Comparison of ENCODE assay signal across 20 cellular contexts in genomic region chr7:12494354-12495024, GRCh38.
DNase-seq lines count a peak whose midpoint lies in the region; ATAC-seq, FAIRE-seq and TF ChIP-seq lines count a peak whose summit lies in the region.
"Had no signal": no experiment of that assay in that cellular context is flagged by ENCODE, and none has a peak within 500 bp of the region (broad histone marks: within the 10 kb centered on the region; RNA-seq: fewer than 3 reads in every experiment).

No MANE protein-coding gene starts in this region.

- DNase-seq in DMS 273 (lab: John Stamatoyannopoulos, UW; ENCODE audit: unreplicated experiment) (peak; percentile 11), DMS 273 treated with DMSO at 0.1 percent for 48 hours (lab: John Stamatoyannopoulos, UW) (no peak), NAMALWA (ENCODE audit: low spot score) (peak; percentile 15), GM12878 (ENCODE audit: low read depth, low spot score) (no peak), mesendoderm (peak; percentile 36), NCI-H2107 treated with DMSO at 0.1 percent for 48 hours (lab: John Stamatoyannopoulos, UW; ENCODE audit: unreplicated experiment) (no peak), Peyer's patch (no peak)
- no peak for DNase-seq in activated T-cell treated with anti-CD3 and anti-CD28 coated beads, Interleukin-2, amount 50 U/mL, for 4 hours
- DNase-seq: C1 segment of cervical spinal cord; NCI-H1694; right cardiac atrium; SK-N-SH; stimulated activated CD4-positive, alpha-beta T cell treated with anti-CD3 and anti-CD28 coated beads, Interleukin-15, amount 100 ng/mL, for 24 hours; tibial artery had no signal

- H3K27me3 Mint-ChIP-seq in activated T-cell treated with anti-CD3 and anti-CD28 coated beads, Interleukin-2, amount 50 U/mL, for 4 hours (ENCODE audit: low read depth): peaks cover 13% of the 10 kb centered on the region

- H3K4ac ChIP-seq in mesendoderm (ENCODE audit: low read depth, low read length): no peak overlapping the region

- H3K79me2 ChIP-seq in GM12878 (ENCODE audit: control insufficient read depth, insufficient read depth, low read length) (no peaks in the 10 kb centered on the region), mesendoderm (ENCODE audit: control insufficient read depth, insufficient read depth, low read length) (no peaks in the 10 kb centered on the region)

- SMC1A ChIA-PET in GM12878 (lab: Charles Lee; ENCODE audit: uncharacterized antibody, unreplicated experiment): interaction anchor here (0.9 to 2.4 kb wide), 4 partner anchors 30 to 58 kb away, joined by 3 to 17 read pairs (median 3); no protein-coding TSS in a partner anchor

- no peak overlapping the region for H3K4me3 ChIP-seq in GM12878
- H3K4me3 ChIP-seq in mesendoderm (ENCODE audit: low read length): no peak overlapping the region
- H3K4me3 ChIP-seq in Peyer's patch: no peak overlapping the region
- H3K4me3 ChIP-seq: esophagus muscularis mucosa, tibial artery had no signal

- WGBS in GM12878 (ENCODE audit: insufficient coverage, insufficient replicate concordance, low lambda C conversion rate, missing lambda C conversion rate): 58% methylated on average over 4 of the region's 4 CpGs
- WGBS in mesendoderm (ENCODE audit: extremely low coverage, insufficient coverage, low lambda C conversion rate): no CpG with 5 or more reads among the region's 4 CpGs

- H3K9me3 ChIP-seq in GM12878 (replicated peaks; ENCODE audit: control insufficient read depth, insufficient read depth, low read length) (no peaks in the 10 kb centered on the region), Peyer's patch (no peaks in the 10 kb centered on the region)
- H3K9me3 ChIP-seq: esophagus muscularis mucosa, SK-N-SH, tibial artery had no signal

- no peaks in the 10 kb centered on the region for H3K27me3 ChIP-seq in GM12878 (replicated peaks in 1 of 2; ENCODE audit: control insufficient read depth in 2 of 2, insufficient read depth in 2 of 2, low read length in 1 of 2)
- H3K27me3 ChIP-seq in mesendoderm (ENCODE audit: insufficient read depth, low read length, poor library complexity): no peaks in the 10 kb centered on the region
- H3K27me3 ChIP-seq in Peyer's patch: no peaks in the 10 kb centered on the region
- H3K27me3 ChIP-seq: esophagus muscularis mucosa, tibial artery had no signal

- no peaks in the 10 kb centered on the region for H4K20me1 ChIP-seq in GM12878 (ENCODE audit: control insufficient read depth, insufficient read depth)

- no peak overlapping the region for H4K8ac ChIP-seq in mesendoderm (ENCODE audit: low read depth, low read length)

- no peaks in the 10 kb centered on the region for H3K36me3 Mint-ChIP-seq in activated T-cell treated with anti-CD3 and anti-CD28 coated beads, Interleukin-2, amount 50 U/mL, for 4 hours (ENCODE audit: insufficient read depth)
- H3K36me3 Mint-ChIP-seq: stimulated activated effector memory CD8-positive, alpha-beta T cell treated with anti-CD3 and anti-CD28 coated beads, Interleukin-12 subunit alpha, Interleukin-12 subunit beta, amount 100 ng/mL, for 72 hours had no signal

- intact Hi-C loops in GM12878 (cut with micrococcal nuclease; ENCODE audit: unreplicated experiment): loop anchor here (5.0 to 10.0 kb wide), 3 partner anchors 60 to 1067 kb away; no protein-coding TSS in a partner anchor

- in situ Hi-C loops in GM12878 (cut with MboI): loop anchor here (5.0 to 25.0 kb wide), 2 partner anchors 37 to 432 kb away; no protein-coding TSS in a partner anchor

- no peak overlapping the region for H3K9ac ChIP-seq in GM12878 (ENCODE audit: control insufficient read depth, insufficient read depth, low read length)
- no peak overlapping the region for H3K9ac ChIP-seq in mesendoderm (ENCODE audit: low read length)
- H3K9ac ChIP-seq: SK-N-SH had no signal

- H3K23ac ChIP-seq in mesendoderm (ENCODE audit: low read length): no peak overlapping the region

- TF ChIP-seq POLR2A in GM12878 (IDR thresholded peaks at IDR 0.05; ENCODE audit: low read depth, low read length) (no peak), Peyer's patch (IDR thresholded peaks at IDR 0.05) (no peak)

- H3K4me2 ChIP-seq in GM12878 (ENCODE audit: control insufficient read depth, insufficient read depth): no peak overlapping the region
- H3K4me2 ChIP-seq in mesendoderm (ENCODE audit: low read length): no peak overlapping the region
- H3K4me2 ChIP-seq: SK-N-SH had no signal

- H3K56ac ChIP-seq in mesendoderm (ENCODE audit: low read length): no peak overlapping the region

- TF ChIP-seq CTCF in GM12878 (IDR thresholded peaks at IDR 0.05 in 2 of 3, conservative IDR thresholded peaks at IDR 0.05 in 1 of 3; ENCODE audit: control insufficient read depth in 2 of 3, extremely low read depth in 1 of 3, insufficient read depth in 1 of 3, low read depth in 3 of 3, low read length in 3 of 3): no peak
- no peak for TF ChIP-seq CTCF in Peyer's patch (IDR thresholded peaks at IDR 0.05)

- no TSS peak for BruUV-seq in GM12878 (replicated peaks; lab: Mats Ljungman, UMichigan)

- H3K4me1 ChIP-seq in GM12878 (ENCODE audit: control insufficient read depth, insufficient read depth, low read length) (no peaks in the 10 kb centered on the region), mesendoderm (ENCODE audit: control insufficient read depth, low read depth, low read length) (no peaks in the 10 kb centered on the region), Peyer's patch (no peaks in the 10 kb centered on the region)
- H3K4me1 ChIP-seq: esophagus muscularis mucosa, tibial artery had no signal

- H2BK120ac ChIP-seq in mesendoderm (ENCODE audit: low read depth, low read length): no peak overlapping the region

- CTCF ChIA-PET in GM12878 (lab: Yijun Ruan, JAX): interaction anchor here (0.8 to 4.3 kb wide), 10 partner anchors 10 to 659 kb away, joined by 3 to 50 read pairs (median 4); a partner anchor contains a TSS

- H3K79me1 ChIP-seq in mesendoderm (ENCODE audit: low read length): no peaks in the 10 kb centered on the region

- H3K27ac ChIP-seq in GM12878 (ENCODE audit: control insufficient read depth, insufficient read depth) (no peak overlapping the region), mesendoderm (ENCODE audit: low read depth, low read length) (no peak overlapping the region), Peyer's patch (no peak overlapping the region)
- H3K27ac ChIP-seq: 22Rv1, esophagus muscularis mucosa, tibial artery had no signal

- no peak overlapping the region for H4K5ac ChIP-seq in mesendoderm (ENCODE audit: low read length)

- no peak overlapping the region for H2AK5ac ChIP-seq in mesendoderm (ENCODE audit: low read length)

- RAD21 ChIA-PET in GM12878 (lab: Charles Lee; ENCODE audit: unreplicated experiment): interaction anchor here (1.0 to 2.3 kb wide), 3 partner anchors 36 to 61 kb away, joined by 3 to 20 read pairs (median 4); no protein-coding TSS in a partner anchor

- no peak overlapping the region for H2BK5ac ChIP-seq in mesendoderm (ENCODE audit: low read length)

- H2BK15ac ChIP-seq in mesendoderm (replicated peaks; ENCODE audit: low read depth): no peak overlapping the region

- H3K18ac ChIP-seq in mesendoderm (ENCODE audit: low read length): no peak overlapping the region

- H3K9me3 Mint-ChIP-seq in activated T-cell treated with anti-CD3 and anti-CD28 coated beads, Interleukin-2, amount 50 U/mL, for 4 hours: no peaks in the 10 kb centered on the region
- H3K9me3 Mint-ChIP-seq: activated T-helper 2 cell treated with anti-CD3 and anti-CD28 coated beads, Interferon-gamma antibody, Interleukin-2, Interleukin-4, amounts not matched to agents 10 μg/mL and 5 μg/mL and 100 μg/mL, durations not matched to agents 14 hours and 24 hours and 36 hours; stimulated activated effector memory CD8-positive, alpha-beta T cell treated with anti-CD3 and anti-CD28 coated beads, Interleukin-12 subunit alpha, Interleukin-12 subunit beta, amount 100 ng/mL, for 72 hours had no signal

- no peak overlapping the region for H2AFZ ChIP-seq in GM12878 (ENCODE audit: control insufficient read depth, low read depth, low read length)

- ATAC-seq in GM12878: peak; percentile 46; the same call in 2 of the 3 replicates
- no peak for ATAC-seq in activated T-cell treated with anti-CD3 and anti-CD28 coated beads, Interleukin-2, amount 50 U/mL, for 4 hours
- ATAC-seq: activated CD4-positive, CD25-positive, alpha-beta regulatory T cell treated with anti-CD3 and anti-CD28 coated beads, Interleukin-2, amount 50 U/mL, for 24 hours; right cardiac atrium; stimulated activated effector memory CD8-positive, alpha-beta T cell treated with anti-CD3 and anti-CD28 coated beads, Interleukin-12 subunit alpha, Interleukin-12 subunit beta, amount 100 ng/mL, for 72 hours had no signal

- no peak for FAIRE-seq in GM12878 (lab: Jason Lieb, UNC)
- FAIRE-seq: RCC 7860 had no signal

- H3K36me3 ChIP-seq in GM12878 (ENCODE audit: control insufficient read depth in 2 of 2, insufficient read depth in 2 of 2, low read length in 1 of 2): no peaks in the 10 kb centered on the region
- no peaks in the 10 kb centered on the region for H3K36me3 ChIP-seq in mesendoderm (ENCODE audit: control insufficient read depth, insufficient read depth, low read length)
- no peaks in the 10 kb centered on the region for H3K36me3 ChIP-seq in Peyer's patch
- H3K36me3 ChIP-seq: esophagus muscularis mucosa, tibial artery had no signal

- peaks cover 4% of the 10 kb centered on the region for H3K4me1 Mint-ChIP-seq in activated T-cell treated with anti-CD3 and anti-CD28 coated beads, Interleukin-2, amount 50 U/mL, for 4 hours (ENCODE audit: low read depth)
- H3K4me1 Mint-ChIP-seq: stimulated activated effector memory CD8-positive, alpha-beta T cell treated with anti-CD3 and anti-CD28 coated beads, Interleukin-12 subunit alpha, Interleukin-12 subunit beta, amount 100 ng/mL, for 72 hours had no signal

- POLR2A ChIA-PET in GM12878 (lab: Charles Lee): no interaction called here

- TF ChIP-seq RAD21 in GM12878 (IDR thresholded peaks at IDR 0.05; ENCODE audit: insufficient read depth, low read depth, low read length): no peak

- TF ChIP-seq EP300 in GM12878 (IDR thresholded peaks at IDR 0.05; ENCODE audit: borderline replicate concordance in 1 of 2, control insufficient read depth in 1 of 2, low read depth in 2 of 2, low read length in 2 of 2): no peak

- H3K4me3 Mint-ChIP-seq in activated T-cell treated with anti-CD3 and anti-CD28 coated beads, Interleukin-2, amount 50 U/mL, for 4 hours: no peak overlapping the region
- H3K4me3 Mint-ChIP-seq: stimulated activated effector memory CD8-positive, alpha-beta T cell treated with anti-CD3 and anti-CD28 coated beads, Interleukin-12 subunit alpha, Interleukin-12 subunit beta, amount 100 ng/mL, for 72 hours had no signal

TF ChIP-seq in GM12878, 131 proteins besides CTCF, POLR2A, EP300 and RAD21 (continues in another document):
- TF ChIP-seq BCL3 (IDR thresholded peaks at IDR 0.05; ENCODE audit: borderline replicate concordance, insufficient read depth, low read depth, low read length, poor library complexity, severe bottlenecking): no peak

Comparison
In these comparisons a context has a peak if more than half of its experiments do, and no peak if none do; other contexts are left out.
1. DNase-seq: peak in DMS 273 (single experiment), NAMALWA (single experiment) and mesendoderm (single experiment); none in DMS 273 treated with DMSO at 0.1 percent for 48 hours (single experiment), GM12878 (single experiment), activated T-cell treated with anti-CD3 and anti-CD28 coated beads, Interleukin-2, amount 50 U/mL, for 4 hours (single experiment), NCI-H2107 treated with DMSO at 0.1 percent for 48 hours (single experiment) and Peyer's patch (0 of 3).